In genomic region chr1:108521990-108522393, GRCh38 we compare ENCODE assay signal across 13 cellular contexts.
"Had no signal": no experiment of that assay in that cellular context is flagged by ENCODE, and none has a peak within 500 bp of the region (broad histone marks: within the 10 kb centered on the region; RNA-seq: fewer than 3 reads in every experiment).

No MANE protein-coding gene starts in this region.

- H3K9me3 ChIP-seq: ascending aorta, sigmoid colon had no signal

- H3K4me1 Mint-ChIP-seq: activated B cell treated with CpG ODN at 0.5 μM for 24 hours; immature natural killer cell; neural crest cell; stimulated activated naive CD8-positive, alpha-beta T cell treated with anti-CD3 and anti-CD28 coated beads, Interleukin-15, amount 100 ng/mL, for 72 hours; T-helper 17 cell had no signal

- DNase-seq: activated B cell treated with CpG ODN at 0.5 μM for 24 hours; activated CD4-positive, alpha-beta T cell treated with anti-CD3 and anti-CD28 coated beads for 48 hours; activated naive CD4-positive, alpha-beta T cell; foreskin melanocyte; immature natural killer cell; sigmoid colon; spleen; stimulated activated naive CD8-positive, alpha-beta T cell treated with anti-CD3 and anti-CD28 coated beads, Interleukin-15, amount 100 ng/mL, for 72 hours; T-helper 17 cell had no signal

- H3K4me3 ChIP-seq: ascending aorta, sigmoid colon, spleen had no signal

- H3K4me3 Mint-ChIP-seq: activated B cell treated with CpG ODN at 0.5 μM for 24 hours; immature natural killer cell; neural crest cell; stimulated activated naive CD8-positive, alpha-beta T cell treated with anti-CD3 and anti-CD28 coated beads, Interleukin-15, amount 100 ng/mL, for 72 hours; T-helper 17 cell; type B pancreatic cell had no signal

- H3K27me3 Mint-ChIP-seq: type B pancreatic cell had no signal

- H3K27ac ChIP-seq: ascending aorta, sigmoid colon, spleen had no signal

- ATAC-seq: esophagus mucosa; stimulated activated naive CD8-positive, alpha-beta T cell treated with anti-CD3 and anti-CD28 coated beads, Interleukin-15, amount 100 ng/mL, for 72 hours; T-helper 17 cell had no signal

- H3K36me3 Mint-ChIP-seq: immature natural killer cell, type B pancreatic cell had no signal

- H3K4me1 ChIP-seq: ascending aorta, sigmoid colon, spleen had no signal

- H3K36me3 ChIP-seq: ascending aorta, sigmoid colon, spleen had no signal

- H3K27ac Mint-ChIP-seq: activated B cell treated with CpG ODN at 0.5 μM for 24 hours; immature natural killer cell; stimulated activated naive CD8-positive, alpha-beta T cell treated with anti-CD3 and anti-CD28 coated beads, Interleukin-15, amount 100 ng/mL, for 72 hours; T-helper 17 cell; type B pancreatic cell had no signal

- H3K27me3 ChIP-seq: ascending aorta had no signal
